ENCODE assay signal across 9 cellular contexts in the genomic region with DNA sequence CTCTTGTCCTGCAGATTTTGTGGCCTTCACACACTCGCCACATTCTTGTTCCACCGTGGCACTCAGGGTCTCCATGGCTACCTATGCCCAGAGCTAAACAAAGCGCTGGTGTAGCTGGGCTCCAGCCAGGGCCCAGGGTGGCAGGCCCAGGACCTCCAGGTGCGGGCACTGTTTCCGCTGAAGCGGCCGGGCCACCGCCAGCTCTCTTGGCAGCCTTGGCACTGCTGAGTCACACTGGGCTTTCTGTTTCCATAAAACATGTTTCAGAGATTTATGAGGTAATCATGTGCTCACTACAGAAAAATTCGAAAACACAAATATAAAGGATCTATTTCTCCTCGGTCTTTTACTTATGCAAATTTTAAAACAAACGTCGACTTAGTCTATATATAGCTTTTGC. TPM values are rescaled to one million over a fixed set of nuclear protein-coding genes. Genes with fewer than 3 reads are reported as not detected.
A peak's percentile ranks its signal among the peaks of the same experiment; 100 is the strongest.
DNase-seq lines count a peak whose midpoint lies in the region; ATAC-seq and TF ChIP-seq lines count a peak whose summit lies in the region.
"Had no signal": no experiment of that assay in that cellular context is flagged by ENCODE, and none has a peak within 500 bp of the region (broad histone marks: within the 10 kb centered on the region; RNA-seq: fewer than 3 reads in every experiment).

No MANE protein-coding gene starts in this region.

- no peaks in the 10 kb centered on the region for H3K79me1 ChIP-seq in IMR-90 (ENCODE audit: low read depth in 1 of 2, low read length in 2 of 2)

- H3K27ac ChIP-seq in C4-2B (peak overlapping the region; percentile 72), IMR-90 (ENCODE audit: insufficient read depth, low read length) (peak overlapping the region; percentile 22; the same call in 1 of the 2 replicates), lung (ENCODE audit: low read depth in 1 of 2, low read length in 1 of 2) (no peak overlapping the region)

- peak overlapping the region; percentile 62; the same call in 1 of the 2 replicates for H4K91ac ChIP-seq in IMR-90 (ENCODE audit: insufficient read depth, low read depth, low read length)

- peak overlapping the region; percentile 37 for H3K4ac ChIP-seq in IMR-90 (ENCODE audit: low read depth, low read length)

- H2BK15ac ChIP-seq in IMR-90 (ENCODE audit: low read depth, low read length): peak overlapping the region; percentile 58; the same call in 1 of the 3 replicates

- H3K4me3 Mint-ChIP-seq in osteocyte (ENCODE audit: unreplicated experiment): no peak overlapping the region

- H3K4me1 Mint-ChIP-seq in osteocyte (ENCODE audit: unreplicated experiment): peaks cover under 1% of the 10 kb centered on the region

- H3K9me1 ChIP-seq in IMR-90 (ENCODE audit: insufficient read depth, low read length): peaks cover 4% of the 10 kb centered on the region

- H2AK9ac ChIP-seq in IMR-90 (replicated peaks; ENCODE audit: low read depth, low read length, poor library complexity): peak overlapping the region; percentile 33

- H3K14ac ChIP-seq in IMR-90 (replicated peaks; ENCODE audit: low read depth, low read length): no peak overlapping the region

- H3K18ac ChIP-seq in IMR-90 (ENCODE audit: low read depth, low read length): peak overlapping the region; percentile 1; the same call in 1 of the 2 replicates

- no peak for TF ChIP-seq POLR2A in IMR-90 (IDR thresholded peaks at IDR 0.05; ENCODE audit: low read depth, low read length)

- ATAC-seq in IMR-90 (ENCODE audit: low read depth) (peak; percentile 74), lung (ENCODE audit: insufficient read depth, low FRiP score) (no peak), GM19328 (IDR thresholded peaks at IDR 0.05; ENCODE audit: unreplicated experiment) (no peak), HG02970 (IDR thresholded peaks at IDR 0.05; ENCODE audit: low FRiP score, unreplicated experiment) (no peak), GM19397 (IDR thresholded peaks at IDR 0.05; ENCODE audit: unreplicated experiment) (no peak)

- POLR2A ChIA-PET in IMR-90 (lab: Charles Lee; ENCODE audit: unreplicated experiment): no interaction called here

- in situ Hi-C loops in IMR-90 (cut with MboI; ENCODE audit: low sequenced_read_pairs): loop anchor here (5.0 to 10.0 kb wide), 2 partner anchors 84 to 201 kb away; no protein-coding TSS in a partner anchor
- in situ Hi-C loops in astrocyte of the cerebellum (cut with HindIII; ENCODE audit: low sequenced_read_pairs): no loop called here

- no peaks in the 10 kb centered on the region for H3K36me3 Mint-ChIP-seq in osteocyte (ENCODE audit: unreplicated experiment)

- no peak for TF ChIP-seq RAD21 in IMR-90 (IDR thresholded peaks at IDR 0.05; ENCODE audit: low read length)

- no peaks in the 10 kb centered on the region for H4K20me1 ChIP-seq in IMR-90 (ENCODE audit: insufficient read depth, low read length)

- no peak overlapping the region for H3K27ac Mint-ChIP-seq in osteocyte (ENCODE audit: unreplicated experiment)

- H4K8ac ChIP-seq in IMR-90 (ENCODE audit: low read depth in 2 of 2, low read length in 2 of 2): peak overlapping the region in 1 of 2 experiments; percentile 49; a peak in 1 of 4 replicates

- no peak overlapping the region; the same call in 1 of the 2 replicates for H4K5ac ChIP-seq in IMR-90 (ENCODE audit: low read depth, low read length)

- H3K4me1 ChIP-seq in IMR-90 (ENCODE audit: control insufficient read depth, insufficient read depth, low read length) (peaks cover 13% of the 10 kb centered on the region), lung (ENCODE audit: control insufficient read depth in 2 of 2, insufficient read depth in 2 of 2, low read length in 2 of 2) (peaks cover 0 to 2% of the 10 kb centered on the region in 2 donors)

- no peak; the same call in 1 of the 2 replicates for TF ChIP-seq CTCF in C4-2B (conservative IDR thresholded peaks at IDR 0.05)
- TF ChIP-seq CTCF in IMR-90 (conservative IDR thresholded peaks at IDR 0.05; ENCODE audit: low read depth, low read length): no peak
- TF ChIP-seq CTCF in astrocyte of the cerebellum (IDR thresholded peaks at IDR 0.05; ENCODE audit: low read depth, low read length, missing control alignments): no peak
- TF ChIP-seq CTCF in lung (IDR thresholded peaks at IDR 0.05; ENCODE audit: control extremely low read depth, extremely low read depth): no peak
- no peak for TF ChIP-seq CTCF in osteocyte (IDR thresholded peaks at IDR 0.05)

- CTCF ChIA-PET in IMR-90 (lab: Yijun Ruan, JAX): no interaction called here

- no peak overlapping the region for H3K9ac ChIP-seq in IMR-90 (ENCODE audit: low read depth, low read length)

- peak overlapping the region; percentile 67 for H2AFZ ChIP-seq in IMR-90 (replicated peaks; ENCODE audit: low read length, poor library complexity)

- BruUV-seq in IMR-90 (replicated peaks; lab: Mats Ljungman, UMichigan): no TSS peak

- H2AK5ac ChIP-seq in IMR-90 (ENCODE audit: low read depth, low read length): peak overlapping the region; percentile 43

- H2BK5ac ChIP-seq in IMR-90 (ENCODE audit: low read depth, low read length, poor library complexity, severe bottlenecking): no peak overlapping the region

- peaks cover 32% of the 10 kb centered on the region for H3K27me3 Mint-ChIP-seq in osteocyte (ENCODE audit: unreplicated experiment)

- no peak overlapping the region for H3K23ac ChIP-seq in IMR-90 (ENCODE audit: low read depth, low read length)

- H3K36me3 ChIP-seq in IMR-90 (ENCODE audit: control insufficient read depth, insufficient read depth, low read length): no peaks in the 10 kb centered on the region
- H3K36me3 ChIP-seq in lung (ENCODE audit: control insufficient read depth in 2 of 2, insufficient read depth in 2 of 2, low read length in 2 of 2): no peaks in the 10 kb centered on the region

- H3K4me3 ChIP-seq in IMR-90 (ENCODE audit: insufficient read depth, low read depth, low read length) (no peak overlapping the region), astrocyte of the cerebellum (ENCODE audit: low read depth, low read length) (no peak overlapping the region), lung (no peak overlapping the region)

- peak overlapping the region; percentile 55 for H2BK20ac ChIP-seq in IMR-90 (ENCODE audit: low read depth, low read length)

- H3K9me3 Mint-ChIP-seq in osteocyte (ENCODE audit: unreplicated experiment): no peaks in the 10 kb centered on the region

- H2BK120ac ChIP-seq in IMR-90 (ENCODE audit: low read depth, low read length): peak overlapping the region; percentile 54; the same call in 1 of the 2 replicates

- DNase-seq in IMR-90: peak; percentile 81
- peak; percentile 59 for DNase-seq in astrocyte of the cerebellum (ENCODE audit: low read depth)
- peak; percentile 70 for DNase-seq in lung (ENCODE audit: low spot score)
- no peak for DNase-seq in osteocyte (ENCODE audit: extremely low spot score, unreplicated experiment)
- DNase-seq: NCI-H1930 had no signal

- no peak overlapping the region for H3K56ac ChIP-seq in IMR-90 (ENCODE audit: extremely low read depth, insufficient read depth, low read length)

- H3K9me3 ChIP-seq in IMR-90 (ENCODE audit: control insufficient read depth, insufficient read depth, low read length): no peaks in the 10 kb centered on the region
- peaks cover 0 to 1% of the 10 kb centered on the region in 2 donors for H3K9me3 ChIP-seq in lung (ENCODE audit: control insufficient read depth in 2 of 2, insufficient read depth in 1 of 2, low read length in 1 of 2)

- WGBS in IMR-90 (ENCODE audit: extremely low coverage in 2 of 2, insufficient read length in 1 of 2), 2 experiments: no CpG with 5 or more reads among the region's 12 CpGs
- WGBS in lung, 2 donors: 20 to 37% methylated on average over 12 of the region's 12 CpGs

- H3K4me2 ChIP-seq in IMR-90 (ENCODE audit: low read depth, low read length): no peak overlapping the region

- H3K27me3 ChIP-seq in IMR-90 (ENCODE audit: control insufficient read depth, insufficient read depth, low read length) (no peaks in the 10 kb centered on the region), lung (ENCODE audit: control insufficient read depth, insufficient read depth) (no peaks in the 10 kb centered on the region)

- intact Hi-C loops in IMR-90 (cut with micrococcal nuclease): loop anchor here (5.0 kb wide), 1 partner anchor 269 kb away; no protein-coding TSS in a partner anchor

- dilution Hi-C loops in IMR-90 (cut with HindIII; ENCODE audit: low sequenced_read_pairs, unreplicated experiment): no loop called here

TF ChIP-seq in IMR-90, 13 proteins besides CTCF, POLR2A, EP300 and RAD21:
- TF ChIP-seq CEBPB (IDR thresholded peaks at IDR 0.05; ENCODE audit: low read depth, low read length) (peak; percentile 53; the same call in 1 of the 2 replicates), FOS (IDR thresholded peaks at IDR 0.05; ENCODE audit: low read depth, low read length) (peak; percentile 53; the same call in 1 of the 2 replicates), NFE2L2 (IDR thresholded peaks at IDR 0.05; ENCODE audit: low read depth, low read length) (peak; percentile 79), MXI1 (IDR thresholded peaks at IDR 0.05; ENCODE audit: borderline replicate concordance, low read depth, low read length) (no peak), CHD1 (IDR thresholded peaks at IDR 0.05; ENCODE audit: low read depth, low read length) (no peak), SMC3 (IDR thresholded peaks at IDR 0.05; ENCODE audit: low read depth, low read length) (no peak)

RNA-seq across cellular contexts. Expression of a gene that starts 51.3 kb away (rescaled TPM):
- total RNA-seq in IMR-90 (2012; rRNA removed) (not detected in 2 replicates), lung (under 1 TPM; 0.48 to 0.92 TPM), osteocyte (not detected in 2 replicates)
- polyA plus RNA-seq in IMR-90 (2012; rRNA removed) (not detected in 2 replicates), lung (1 to 10 TPM in 1 of 2 donors, under 1 TPM in 1; 0.35 to 1.3 TPM)
- polyA plus RNA-seq in IMR-90 (2012; cell fraction: cytosol; rRNA removed): not detected in 2 replicates
- not detected in 2 replicates for polyA plus RNA-seq in IMR-90 (2012; cell fraction: nucleus; rRNA removed; ENCODE audit: low replicate concordance)

Comparison
In these comparisons a context has a peak if more than half of its experiments do, and no peak if none do; other contexts are left out.
1. H3K27ac ChIP-seq: peak in C4-2B (single experiment) and IMR-90 (single experiment); none in lung (0 of 2).